1 cellular context compared by ENCODE assay signal in genomic region chr9:87479801-87480201, GRCh38.
A peak's percentile ranks its signal among the peaks of the same experiment; 100 is the strongest.
TF ChIP-seq lines count a peak whose summit lies in the region.

No MANE protein-coding gene starts in this region.

TF ChIP-seq in HepG2, 621 proteins besides CTCF, POLR2A, EP300 and RAD21 (continued from another document):
- TF ChIP-seq, protein P1, sequence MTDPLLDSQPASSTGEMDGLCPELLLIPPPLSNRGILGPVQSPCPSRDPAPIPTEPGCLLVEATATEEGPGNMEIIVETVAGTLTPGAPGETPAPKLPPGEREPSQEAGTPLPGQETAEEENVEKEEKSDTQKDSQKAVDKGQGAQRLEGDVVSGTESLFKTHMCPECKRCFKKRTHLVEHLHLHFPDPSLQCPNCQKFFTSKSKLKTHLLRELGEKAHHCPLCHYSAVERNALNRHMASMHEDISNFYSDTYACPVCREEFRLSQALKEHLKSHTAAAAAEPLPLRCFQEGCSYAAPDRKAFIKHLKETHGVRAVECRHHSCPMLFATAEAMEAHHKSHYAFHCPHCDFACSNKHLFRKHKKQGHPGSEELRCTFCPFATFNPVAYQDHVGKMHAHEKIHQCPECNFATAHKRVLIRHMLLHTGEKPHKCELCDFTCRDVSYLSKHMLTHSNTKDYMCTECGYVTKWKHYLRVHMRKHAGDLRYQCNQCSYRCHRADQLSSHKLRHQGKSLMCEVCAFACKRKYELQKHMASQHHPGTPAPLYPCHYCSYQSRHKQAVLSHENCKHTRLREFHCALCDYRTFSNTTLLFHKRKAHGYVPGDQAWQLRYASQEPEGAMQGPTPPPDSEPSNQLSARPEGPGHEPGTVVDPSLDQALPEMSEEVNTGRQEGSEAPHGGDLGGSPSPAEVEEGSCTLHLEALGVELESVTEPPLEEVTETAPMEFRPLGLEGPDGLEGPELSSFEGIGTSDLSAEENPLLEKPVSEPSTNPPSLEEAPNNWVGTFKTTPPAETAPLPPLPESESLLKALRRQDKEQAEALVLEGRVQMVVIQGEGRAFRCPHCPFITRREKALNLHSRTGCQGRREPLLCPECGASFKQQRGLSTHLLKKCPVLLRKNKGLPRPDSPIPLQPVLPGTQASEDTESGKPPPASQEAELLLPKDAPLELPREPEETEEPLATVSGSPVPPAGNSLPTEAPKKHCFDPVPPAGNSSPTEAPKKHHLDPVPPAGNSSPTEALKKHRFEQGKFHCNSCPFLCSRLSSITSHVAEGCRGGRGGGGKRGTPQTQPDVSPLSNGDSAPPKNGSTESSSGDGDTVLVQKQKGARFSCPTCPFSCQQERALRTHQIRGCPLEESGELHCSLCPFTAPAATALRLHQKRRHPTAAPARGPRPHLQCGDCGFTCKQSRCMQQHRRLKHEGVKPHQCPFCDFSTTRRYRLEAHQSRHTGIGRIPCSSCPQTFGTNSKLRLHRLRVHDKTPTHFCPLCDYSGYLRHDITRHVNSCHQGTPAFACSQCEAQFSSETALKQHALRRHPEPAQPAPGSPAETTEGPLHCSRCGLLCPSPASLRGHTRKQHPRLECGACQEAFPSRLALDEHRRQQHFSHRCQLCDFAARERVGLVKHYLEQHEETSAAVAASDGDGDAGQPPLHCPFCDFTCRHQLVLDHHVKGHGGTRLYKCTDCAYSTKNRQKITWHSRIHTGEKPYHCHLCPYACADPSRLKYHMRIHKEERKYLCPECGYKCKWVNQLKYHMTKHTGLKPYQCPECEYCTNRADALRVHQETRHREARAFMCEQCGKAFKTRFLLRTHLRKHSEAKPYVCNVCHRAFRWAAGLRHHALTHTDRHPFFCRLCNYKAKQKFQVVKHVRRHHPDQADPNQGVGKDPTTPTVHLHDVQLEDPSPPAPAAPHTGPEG (CRISPR knock-in tag; IDR thresholded peaks at IDR 0.05), result no peak
- no peak for TF ChIP-seq ADNP (CRISPR knock-in tag; IDR thresholded peaks at IDR 0.05)
- TF ChIP-seq SAP130 (CRISPR knock-in tag; IDR thresholded peaks at IDR 0.05; ENCODE audit: low read depth), result peak; percentile 46
- TF ChIP-seq, protein P2, sequence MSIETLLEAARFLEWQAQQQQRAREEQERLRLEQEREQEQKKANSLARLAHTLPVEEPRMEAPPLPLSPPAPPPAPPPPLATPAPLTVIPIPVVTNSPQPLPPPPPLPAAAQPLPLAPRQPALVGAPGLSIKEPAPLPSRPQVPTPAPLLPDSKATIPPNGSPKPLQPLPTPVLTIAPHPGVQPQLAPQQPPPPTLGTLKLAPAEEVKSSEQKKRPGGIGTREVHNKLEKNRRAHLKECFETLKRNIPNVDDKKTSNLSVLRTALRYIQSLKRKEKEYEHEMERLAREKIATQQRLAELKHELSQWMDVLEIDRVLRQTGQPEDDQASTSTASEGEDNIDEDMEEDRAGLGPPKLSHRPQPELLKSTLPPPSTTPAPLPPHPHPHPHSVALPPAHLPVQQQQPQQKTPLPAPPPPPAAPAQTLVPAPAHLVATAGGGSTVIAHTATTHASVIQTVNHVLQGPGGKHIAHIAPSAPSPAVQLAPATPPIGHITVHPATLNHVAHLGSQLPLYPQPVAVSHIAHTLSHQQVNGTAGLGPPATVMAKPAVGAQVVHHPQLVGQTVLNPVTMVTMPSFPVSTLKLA (IDR thresholded peaks at IDR 0.05), result no peak
- no peak for TF ChIP-seq SOX6 (IDR thresholded peaks at IDR 0.05)
- peak; percentile 34; the same call in 1 of the 2 replicates for TF ChIP-seq SOX6 (CRISPR knock-in tag; IDR thresholded peaks at IDR 0.05)
- TF ChIP-seq KDM6A (CRISPR knock-in tag; IDR thresholded peaks at IDR 0.05; ENCODE audit: low read depth), result no peak
- TF ChIP-seq, protein P3, sequence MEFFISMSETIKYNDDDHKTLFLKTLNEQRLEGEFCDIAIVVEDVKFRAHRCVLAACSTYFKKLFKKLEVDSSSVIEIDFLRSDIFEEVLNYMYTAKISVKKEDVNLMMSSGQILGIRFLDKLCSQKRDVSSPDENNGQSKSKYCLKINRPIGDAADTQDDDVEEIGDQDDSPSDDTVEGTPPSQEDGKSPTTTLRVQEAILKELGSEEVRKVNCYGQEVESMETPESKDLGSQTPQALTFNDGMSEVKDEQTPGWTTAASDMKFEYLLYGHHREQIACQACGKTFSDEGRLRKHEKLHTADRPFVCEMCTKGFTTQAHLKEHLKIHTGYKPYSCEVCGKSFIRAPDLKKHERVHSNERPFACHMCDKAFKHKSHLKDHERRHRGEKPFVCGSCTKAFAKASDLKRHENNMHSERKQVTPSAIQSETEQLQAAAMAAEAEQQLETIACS (CRISPR knock-in tag; IDR thresholded peaks at IDR 0.05), result no peak
- TF ChIP-seq DPF2 (CRISPR knock-in tag; IDR thresholded peaks at IDR 0.05; ENCODE audit: borderline replicate concordance, low read depth), result no peak
- no peak for TF ChIP-seq ZNF615 (CRISPR knock-in tag; IDR thresholded peaks at IDR 0.05; ENCODE audit: borderline replicate concordance)
- TF ChIP-seq NFE2 (CRISPR knock-in tag; IDR thresholded peaks at IDR 0.05), result peak; percentile 73; the same call in 1 of the 2 replicates
- no peak for TF ChIP-seq FOXC1 (CRISPR knock-in tag; IDR thresholded peaks at IDR 0.05; ENCODE audit: borderline replicate concordance)
- TF ChIP-seq, protein P4, sequence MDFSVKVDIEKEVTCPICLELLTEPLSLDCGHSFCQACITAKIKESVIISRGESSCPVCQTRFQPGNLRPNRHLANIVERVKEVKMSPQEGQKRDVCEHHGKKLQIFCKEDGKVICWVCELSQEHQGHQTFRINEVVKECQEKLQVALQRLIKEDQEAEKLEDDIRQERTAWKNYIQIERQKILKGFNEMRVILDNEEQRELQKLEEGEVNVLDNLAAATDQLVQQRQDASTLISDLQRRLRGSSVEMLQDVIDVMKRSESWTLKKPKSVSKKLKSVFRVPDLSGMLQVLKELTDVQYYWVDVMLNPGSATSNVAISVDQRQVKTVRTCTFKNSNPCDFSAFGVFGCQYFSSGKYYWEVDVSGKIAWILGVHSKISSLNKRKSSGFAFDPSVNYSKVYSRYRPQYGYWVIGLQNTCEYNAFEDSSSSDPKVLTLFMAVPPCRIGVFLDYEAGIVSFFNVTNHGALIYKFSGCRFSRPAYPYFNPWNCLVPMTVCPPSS (IDR thresholded peaks at IDR 0.05), result no peak
- no peak for TF ChIP-seq PHB2 (IDR thresholded peaks at IDR 0.05; ENCODE audit: partially characterized antibody)
- TF ChIP-seq, protein P5, sequence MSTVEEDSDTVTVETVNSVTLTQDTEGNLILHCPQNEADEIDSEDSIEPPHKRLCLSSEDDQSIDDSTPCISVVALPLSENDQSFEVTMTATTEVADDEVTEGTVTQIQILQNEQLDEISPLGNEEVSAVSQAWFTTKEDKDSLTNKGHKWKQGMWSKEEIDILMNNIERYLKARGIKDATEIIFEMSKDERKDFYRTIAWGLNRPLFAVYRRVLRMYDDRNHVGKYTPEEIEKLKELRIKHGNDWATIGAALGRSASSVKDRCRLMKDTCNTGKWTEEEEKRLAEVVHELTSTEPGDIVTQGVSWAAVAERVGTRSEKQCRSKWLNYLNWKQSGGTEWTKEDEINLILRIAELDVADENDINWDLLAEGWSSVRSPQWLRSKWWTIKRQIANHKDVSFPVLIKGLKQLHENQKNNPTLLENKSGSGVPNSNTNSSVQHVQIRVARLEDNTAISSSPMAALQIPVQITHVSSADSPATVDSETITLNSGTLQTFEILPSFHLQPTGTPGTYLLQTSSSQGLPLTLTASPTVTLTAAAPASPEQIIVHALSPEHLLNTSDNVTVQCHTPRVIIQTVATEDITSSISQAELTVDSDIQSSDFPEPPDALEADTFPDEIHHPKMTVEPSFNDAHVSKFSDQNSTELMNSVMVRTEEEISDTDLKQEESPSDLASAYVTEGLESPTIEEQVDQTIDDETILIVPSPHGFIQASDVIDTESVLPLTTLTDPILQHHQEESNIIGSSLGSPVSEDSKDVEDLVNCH (CRISPR knock-in tag; IDR thresholded peaks at IDR 0.05), result no peak
- no peak for TF ChIP-seq RNF2 (conservative IDR thresholded peaks at IDR 0.05; ENCODE audit: low read depth)
- no peak for TF ChIP-seq BHLHE40 (IDR thresholded peaks at IDR 0.05; ENCODE audit: low read length)
- no peak for TF ChIP-seq ZNF33B (CRISPR knock-in tag; IDR thresholded peaks at IDR 0.05)
- TF ChIP-seq MTERF4 (CRISPR knock-in tag; IDR thresholded peaks at IDR 0.05), result no peak
- TF ChIP-seq ATF7 (IDR thresholded peaks at IDR 0.05), result no peak
- no peak for TF ChIP-seq ATF7 (CRISPR knock-in tag; IDR thresholded peaks at IDR 0.05)
- TF ChIP-seq RFX3 (CRISPR knock-in tag; IDR thresholded peaks at IDR 0.05), result no peak
- TF ChIP-seq CEBPZ (IDR thresholded peaks at IDR 0.05; ENCODE audit: low read length), result no peak
- no peak for TF ChIP-seq ZNF614 (CRISPR knock-in tag; IDR thresholded peaks at IDR 0.05; ENCODE audit: borderline replicate concordance)
- TF ChIP-seq SRF (IDR thresholded peaks at IDR 0.05; ENCODE audit: low read depth, low read length), result no peak
- TF ChIP-seq MIER3 (CRISPR knock-in tag; IDR thresholded peaks at IDR 0.05; ENCODE audit: borderline replicate concordance), result no peak
- peak; percentile 92 for TF ChIP-seq NFE2L2 (IDR thresholded peaks at IDR 0.05; ENCODE audit: low read length)
- TF ChIP-seq TBX2 (CRISPR knock-in tag; IDR thresholded peaks at IDR 0.05; ENCODE audit: borderline replicate concordance), result no peak
- TF ChIP-seq PITX1 (CRISPR knock-in tag; IDR thresholded peaks at IDR 0.05), result no peak
- TF ChIP-seq ZFY (CRISPR knock-in tag; IDR thresholded peaks at IDR 0.05), result no peak
TF ChIP-seq in HepG2: peak in this region for 16.
